23 cellular contexts compared by ENCODE assay signal in the genomic region with DNA sequence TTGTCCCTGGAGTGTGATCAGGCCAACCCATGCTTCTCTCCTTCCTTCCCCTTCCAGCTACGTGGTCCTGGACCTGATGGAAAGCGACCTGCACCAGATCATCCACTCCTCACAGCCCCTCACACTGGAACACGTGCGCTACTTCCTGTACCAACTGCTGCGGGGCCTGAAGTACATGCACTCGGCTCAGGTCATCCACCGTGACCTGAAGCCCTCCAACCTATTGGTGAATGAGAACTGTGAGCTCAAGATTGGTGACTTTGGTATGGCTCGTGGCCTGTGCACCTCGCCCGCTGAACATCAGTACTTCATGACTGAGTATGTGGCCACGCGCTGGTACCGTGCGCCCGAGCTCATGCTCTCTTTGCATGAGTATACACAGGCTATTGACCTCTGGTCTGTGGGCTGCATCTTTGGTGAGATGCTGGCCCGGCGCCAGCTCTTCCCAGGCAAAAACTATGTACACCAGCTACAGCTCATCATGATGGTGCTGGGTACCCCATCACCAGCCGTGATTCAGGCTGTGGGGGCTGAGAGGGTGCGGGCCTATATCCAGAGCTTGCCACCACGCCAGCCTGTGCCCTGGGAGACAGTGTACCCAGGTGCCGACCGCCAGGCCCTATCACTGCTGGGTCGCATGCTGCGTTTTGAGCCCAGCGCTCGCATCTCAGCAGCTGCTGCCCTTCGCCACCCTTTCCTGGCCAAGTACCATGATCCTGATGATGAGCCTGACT. TPM values are rescaled to one million over a fixed set of nuclear protein-coding genes. Genes with fewer than 3 reads are reported as not detected.
A peak's percentile ranks its signal among the peaks of the same experiment; 100 is the strongest.
DNase-seq lines count a peak whose midpoint lies in the region; ATAC-seq and TF ChIP-seq lines count a peak whose summit lies in the region.
"Had no signal": no experiment of that assay in that cellular context is flagged by ENCODE, and none has a peak within 500 bp of the region (broad histone marks: within the 10 kb centered on the region; RNA-seq: fewer than 3 reads in every experiment).

No MANE protein-coding gene starts in this region.

- CTCF ChIA-PET in SK-N-SH (lab: Yijun Ruan, JAX) = interaction anchor here (0.5 to 2.7 kb wide), 5 partner anchors 9 to 1926 kb away, joined by 3 to 18 read pairs (median 4); partner anchors contain the start of gene B9D1
- CTCF ChIA-PET in activated B cell treated with CpG ODN at 0.5 μM for 24 hours (lab: Charles Lee) = no interaction called here
- CTCF ChIA-PET in A673 (lab: Charles Lee) = no interaction called here

- peaks cover 19% of the 10 kb centered on the region for H3K4me1 Mint-ChIP-seq in activated B cell treated with CpG ODN at 0.5 μM for 24 hours

- H3F3A ChIP-seq in SK-N-SH (replicated peaks; ENCODE audit: insufficient read depth) = peaks cover 44% of the 10 kb centered on the region

- H3K9me3 ChIP-seq in SK-N-SH = no peaks in the 10 kb centered on the region
- H3K9me3 ChIP-seq in right lobe of liver = no peaks in the 10 kb centered on the region
- no peaks in the 10 kb centered on the region for H3K9me3 ChIP-seq in sigmoid colon
- H3K9me3 ChIP-seq in A673 (ENCODE audit: low read depth, low read length, poor library complexity, severe bottlenecking) = no peaks in the 10 kb centered on the region
- H3K9me3 ChIP-seq: suprapubic skin had no signal

- in situ Hi-C loops in ACHN (cut with HindIII; ENCODE audit: low pct_ligation_motif_present, low pct_unique_long_range_greater_than_20kb, low sequenced_read_pairs) = no loop called here

- TF ChIP-seq POLR2A in right lobe of liver (IDR thresholded peaks at IDR 0.05) (no peak), sigmoid colon (IDR thresholded peaks at IDR 0.05) (no peak)

- no TSS peak for BruUV-seq in A673 (replicated peaks; lab: Mats Ljungman, UMichigan)

- no peak overlapping the region for H2AFZ ChIP-seq in SK-N-SH (ENCODE audit: low read depth)

- H3K4me3 ChIP-seq in SK-N-SH (ENCODE audit: low read depth in 2 of 2, low read length in 1 of 2) = no peak overlapping the region
- no peak overlapping the region for H3K4me3 ChIP-seq in right lobe of liver
- no peak overlapping the region for H3K4me3 ChIP-seq in sigmoid colon
- no peak overlapping the region for H3K4me3 ChIP-seq in A673 (ENCODE audit: low read depth, low read length, poor library complexity, severe bottlenecking)
- H3K4me3 ChIP-seq: skin epidermis, suprapubic skin had no signal

- peaks cover 69% of the 10 kb centered on the region for H3K79me2 ChIP-seq in SK-N-SH (ENCODE audit: insufficient read depth)

- H3K4me1 ChIP-seq in SK-N-SH (ENCODE audit: control insufficient read depth in 1 of 2, insufficient read depth in 2 of 2, low read depth in 1 of 2, low read length in 1 of 2) (peaks cover 24 to 55% of the 10 kb centered on the region in 2 experiments), right lobe of liver (peaks cover 0 to 19% (median 7%) of the 10 kb centered on the region in 4 donors), sigmoid colon (peaks cover 0 to 76% (median 63%) of the 10 kb centered on the region in 4 donors), A673 (ENCODE audit: insufficient read depth, low read length, poor library complexity, severe bottlenecking) (peaks cover 27% of the 10 kb centered on the region)

- H3K36me3 Mint-ChIP-seq in activated B cell treated with CpG ODN at 0.5 μM for 24 hours (ENCODE audit: low read depth) = peaks cover 65% of the 10 kb centered on the region

- no peaks in the 10 kb centered on the region for H3K27me3 Mint-ChIP-seq in activated B cell treated with CpG ODN at 0.5 μM for 24 hours
- H3K27me3 Mint-ChIP-seq: activated naive CD8-positive, alpha-beta T cell had no signal

- no peak for TF ChIP-seq EP300 in SK-N-SH (IDR thresholded peaks at IDR 0.05; ENCODE audit: borderline replicate concordance in 1 of 2, low read depth in 1 of 2, low read length in 1 of 2)
- TF ChIP-seq EP300 in sigmoid colon (IDR thresholded peaks at IDR 0.05) = no peak

- no peak for ATAC-seq in SK-N-SH treated with all-trans-retinoic acid at 6 μM for 48 hours
- no peak for ATAC-seq in activated B cell treated with CpG ODN at 0.5 μM for 24 hours (ENCODE audit: low read depth)
- ATAC-seq in right lobe of liver = no peak

- no peak for TF ChIP-seq RAD21 in SK-N-SH (IDR thresholded peaks at IDR 0.05; ENCODE audit: low read length)

- H3K9me2 ChIP-seq in SK-N-SH = no peaks in the 10 kb centered on the region

- peak overlapping the region; percentile 96; the same call in 1 of the 2 replicates for H3K4me2 ChIP-seq in SK-N-SH
- H3K4me2 ChIP-seq: KMS-11 had no signal

- H3K36me3 ChIP-seq in SK-N-SH (replicated peaks in 1 of 2; ENCODE audit: control insufficient read depth in 1 of 2, insufficient read depth in 2 of 2, low read length in 1 of 2) = peaks cover 26 to 49% of the 10 kb centered on the region in 2 experiments
- peaks cover 0 to 24% (median 6%) of the 10 kb centered on the region in 4 donors for H3K36me3 ChIP-seq in right lobe of liver
- peaks cover 29 to 45% (median 36%) of the 10 kb centered on the region in 4 donors for H3K36me3 ChIP-seq in sigmoid colon
- peaks cover 54% of the 10 kb centered on the region for H3K36me3 ChIP-seq in A673 (ENCODE audit: insufficient read depth, low read length, poor library complexity, severe bottlenecking)

- H3K9me3 Mint-ChIP-seq in activated B cell treated with CpG ODN at 0.5 μM for 24 hours = no peaks in the 10 kb centered on the region

- H4K20me1 ChIP-seq in SK-N-SH (ENCODE audit: insufficient read depth) = 0 out of 2 replicates have a peak, but pooled peaks cover 7% of the 10 kb centered on the region

- intact Hi-C loops in activated B cell treated with CpG ODN at 0.5 μM for 24 hours (cut with micrococcal nuclease) = no loop called here
- intact Hi-C loops in right lobe of liver (cut with DNase I) = no loop called here
- intact Hi-C loops in sigmoid colon (cut with DNase I) = no loop called here
- intact Hi-C loops in A673 (cut with micrococcal nuclease; ENCODE audit: unreplicated experiment) = no loop called here

- H3K27me3 ChIP-seq in SK-N-SH (ENCODE audit: insufficient read depth) (no peaks in the 10 kb centered on the region), right lobe of liver (no peaks in the 10 kb centered on the region), sigmoid colon (no peaks in the 10 kb centered on the region), A673 (replicated peaks; ENCODE audit: insufficient read depth, low read depth, low read length, poor library complexity) (no peaks in the 10 kb centered on the region)
- H3K27me3 ChIP-seq: suprapubic skin had no signal

- no peak overlapping the region for H3K27ac Mint-ChIP-seq in activated B cell treated with CpG ODN at 0.5 μM for 24 hours

- POLR2A ChIA-PET in SK-N-SH (lab: Yijun Ruan, JAX) = interaction anchor here (0.7 kb wide), 1 partner anchor 30 kb away, joined by 3 read pairs; no protein-coding TSS in a partner anchor
- POLR2A ChIA-PET in activated B cell treated with CpG ODN at 0.5 μM for 24 hours (lab: Charles Lee) = no interaction called here
- POLR2A ChIA-PET in A673 (lab: Charles Lee; ENCODE audit: low non-redundant PET) = interaction anchor here (0.5 kb wide), 1 partner anchor 15 kb away, joined by 4 read pairs; no protein-coding TSS in a partner anchor

- H3K9ac ChIP-seq in SK-N-SH = no peak overlapping the region
- H3K9ac ChIP-seq: KMS-11 had no signal

- 93% methylated on average over 24 of the region's 27 CpGs for WGBS in SK-N-SH (ENCODE audit: low lambda C conversion rate)
- 72% methylated on average over 4 of the region's 27 CpGs for WGBS in right lobe of liver (ENCODE audit: insufficient coverage, low coverage, low lambda C conversion rate, missing lambda C conversion rate)
- WGBS in sigmoid colon, 2 donors = 92% methylated on average over 27 of the region's 27 CpGs

- peak overlapping the region; percentile 26 for H3K4me3 Mint-ChIP-seq in activated B cell treated with CpG ODN at 0.5 μM for 24 hours

- no peak overlapping the region; a peak in 1 of 4 replicates for H3K27ac ChIP-seq in SK-N-SH (ENCODE audit: low read depth in 2 of 2, low read length in 1 of 2)
- no peak overlapping the region for H3K27ac ChIP-seq in right lobe of liver
- peak overlapping the region in 3 of 4 donors; percentile 90 to 96 (median 96) for H3K27ac ChIP-seq in sigmoid colon
- no peak overlapping the region for H3K27ac ChIP-seq in A673 (ENCODE audit: low read depth, low read length, poor library complexity, severe bottlenecking)
- H3K27ac ChIP-seq: 22Rv1, C4-2B, HL-60, KMS-11, suprapubic skin had no signal

- DNase-seq in SK-N-SH = no peak
- DNase-seq in activated B cell treated with CpG ODN at 0.5 μM for 24 hours = no peak
- DNase-seq in right lobe of liver = peak in 2 of 3 donors; percentile 18 to 45
- DNase-seq in sigmoid colon = peak; percentile 69
- no peak for DNase-seq in ACHN
- DNase-seq in GDM1 (lab: John Stamatoyannopoulos, UW) = no peak
- no peak for DNase-seq in A673 (ENCODE audit: low spot score)
- DNase-seq: activated CD8-positive, alpha-beta memory T cell treated with anti-CD3 and anti-CD28 coated beads, Interleukin-2, amount 50 U/mL, for 48 hours; DMS153; islet precursor cell; NCI-H1092; NCI-H526 treated with DMSO at 0.1 percent for 48 hours; stimulated activated CD4-positive, alpha-beta T cell treated with anti-CD3 and anti-CD28 coated beads, Interleukin-4, amount 100 ng/mL, for 24 hours; T1000 had no signal

- TF ChIP-seq CTCF in SK-N-SH (IDR thresholded peaks at IDR 0.05) (no peak), activated B cell treated with CpG ODN at 0.5 μM for 24 hours (IDR thresholded peaks at IDR 0.05) (no peak), right lobe of liver (IDR thresholded peaks at IDR 0.05) (no peak), sigmoid colon (IDR thresholded peaks at IDR 0.05) (no peak), A673 (conservative IDR thresholded peaks at IDR 0.05; ENCODE audit: low read depth, low read length) (no peak)

RNA-seq across cellular contexts. Expression of gene MAPK7, which starts 2.4 kb away (rescaled TPM):
- polyA plus RNA-seq in SK-N-SH (2012; rRNA removed) (10.5 and 19.1 TPM in 2 replicates), sigmoid colon (10 to 100 TPM; 18.3 to 35.9 (median 22.8) TPM)
- polyA plus RNA-seq in SK-N-SH (2012; cell fraction: cytosol; rRNA removed) = 8.9 and 14.2 TPM in 2 replicates
- 54.4 and 71.5 TPM in 2 replicates for polyA plus RNA-seq in SK-N-SH (2012; cell fraction: nucleus; rRNA removed)
- total RNA-seq in activated B cell treated with CpG ODN at 0.5 μM for 24 hours (20.0 and 24.0 TPM in 2 replicates), right lobe of liver (1 to 10 TPM; 5.7 to 9.2 (median 6.7) TPM), sigmoid colon (10 to 100 TPM; 22.4 to 45.7 (median 29.5) TPM), A673 (2021) (40.0 and 55.8 TPM in 2 replicates)

RNA-seq across cellular contexts. Expression of gene MFAP4, which starts 6.3 kb away (rescaled TPM):
- polyA plus RNA-seq in SK-N-SH (2012; rRNA removed) (112 and 120 TPM in 2 replicates), sigmoid colon (10 to 100 TPM in 2 of 3 donors, 1 to 10 TPM in 1; 9.9 to 52.2 (median 42.0) TPM)
- 98.4 and 115 TPM in 2 replicates for polyA plus RNA-seq in SK-N-SH (2012; cell fraction: cytosol; rRNA removed)
- polyA plus RNA-seq in SK-N-SH (2012; cell fraction: nucleus; rRNA removed) = 99.5 and 101 TPM in 2 replicates
- total RNA-seq in activated B cell treated with CpG ODN at 0.5 μM for 24 hours (not detected in 2 replicates), right lobe of liver (10 to 100 TPM in 2 of 6 experiments, 1 to 10 TPM in 4; 2.3 to 12.0 (median 6.5) TPM), sigmoid colon (100 to 1,000 TPM; 189 to 324 (median 195) TPM), A673 (2021) (60.9 and 92.7 TPM in 2 replicates)
- total RNA-seq: SK-MEL-5 had no signal

RNA-seq across cellular contexts. Expression of gene B9D1, which starts 18.2 kb away (rescaled TPM):
- polyA plus RNA-seq in SK-N-SH (2012; rRNA removed) (75.0 and 81.6 TPM in 2 replicates), sigmoid colon (10 to 100 TPM in 1 of 3 donors, 1 to 10 TPM in 2; 6.6 to 12.1 (median 6.9) TPM)
- polyA plus RNA-seq in SK-N-SH (2012; cell fraction: cytosol; rRNA removed) = 56.1 and 64.8 TPM in 2 replicates
- 81.5 and 92.1 TPM in 2 replicates for polyA plus RNA-seq in SK-N-SH (2012; cell fraction: nucleus; rRNA removed)
- total RNA-seq in activated B cell treated with CpG ODN at 0.5 μM for 24 hours (3.3 and 6.7 TPM in 2 replicates), right lobe of liver (10 to 100 TPM in 2 of 6 experiments, 1 to 10 TPM in 4; 2.3 to 27.9 (median 5.7) TPM), sigmoid colon (10 to 100 TPM; 15.2 to 22.4 (median 16.0) TPM), A673 (2021) (37.0 and 45.2 TPM in 2 replicates)

RNA-seq across cellular contexts. Expression of gene RNF112, which starts 30.3 kb away (rescaled TPM):
- polyA plus RNA-seq in SK-N-SH (2012; rRNA removed) (22.6 and 26.9 TPM in 2 replicates), sigmoid colon (1 to 10 TPM in 1 of 3 donors, under 1 TPM in 2; 0.60 to 7.2 (median 0.92) TPM)
- 6.7 and 9.2 TPM in 2 replicates for polyA plus RNA-seq in SK-N-SH (2012; cell fraction: cytosol; rRNA removed)
- polyA plus RNA-seq in SK-N-SH (2012; cell fraction: nucleus; rRNA removed) = 144 and 163 TPM in 2 replicates
- total RNA-seq in activated B cell treated with CpG ODN at 0.5 μM for 24 hours (0.51 TPM in 1 of 2 replicates, not detected in the other), right lobe of liver (under 1 TPM; 0.12 to 0.86 (median 0.54) TPM), sigmoid colon (1 to 10 TPM; 3.8 to 8.6 (median 7.8) TPM), A673 (2021) (0.09 and 0.57 TPM in 2 replicates)
- total RNA-seq: SK-MEL-5 had no signal

Comparison
In these comparisons a context has a peak if more than half of its experiments do, and no peak if none do; other contexts are left out.
1. DNase-seq: peak in right lobe of liver (2 of 3) and sigmoid colon (single experiment); none in SK-N-SH (single experiment), activated B cell treated with CpG ODN at 0.5 μM for 24 hours (single experiment), ACHN (single experiment), GDM1 (single experiment) and A673 (single experiment).
2. H3K27ac ChIP-seq: peak in sigmoid colon (3 of 4); none in SK-N-SH (0 of 2), right lobe of liver (0 of 3) and A673 (single experiment).